ENCODE assay signal across 5 cellular contexts in the genomic region with DNA sequence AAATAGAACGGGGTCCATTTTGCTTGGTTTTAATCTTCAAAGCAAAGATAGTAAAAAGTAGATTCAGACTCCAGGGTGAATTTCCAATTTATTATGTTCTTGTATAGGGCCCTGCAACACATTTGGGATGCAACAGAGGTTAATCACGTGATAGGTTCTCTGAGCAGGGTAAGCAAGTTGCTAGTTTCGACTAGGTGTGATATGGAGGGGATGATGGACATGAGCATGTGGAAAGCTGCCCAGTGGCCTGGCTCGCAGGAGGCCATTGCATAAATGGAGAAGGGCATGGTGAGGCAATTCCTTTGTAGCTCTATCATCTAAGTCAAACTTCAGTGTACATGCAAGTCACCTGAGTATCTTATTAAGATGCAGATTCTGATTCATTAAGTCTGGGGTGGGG. TPM values are rescaled to one million over a fixed set of nuclear protein-coding genes. Genes with fewer than 3 reads are reported as not detected.
"Had no signal": no experiment of that assay in that cellular context is flagged by ENCODE, and none has a peak within 500 bp of the region (broad histone marks: within the 10 kb centered on the region; RNA-seq: fewer than 3 reads in every experiment).

No MANE protein-coding gene starts in this region.

- H3K4me3 ChIP-seq: GM23338 had no signal

- DNase-seq: H9, HCEC 1CT, KG1 had no signal

RNA-seq across cellular contexts. Expression of gene ADGRF4, which starts 17.7 kb away (rescaled TPM):
- total RNA-seq: GM23338, H1, H9 had no signal
